ENCODE assay signal across 16 cellular contexts in the genomic region with DNA sequence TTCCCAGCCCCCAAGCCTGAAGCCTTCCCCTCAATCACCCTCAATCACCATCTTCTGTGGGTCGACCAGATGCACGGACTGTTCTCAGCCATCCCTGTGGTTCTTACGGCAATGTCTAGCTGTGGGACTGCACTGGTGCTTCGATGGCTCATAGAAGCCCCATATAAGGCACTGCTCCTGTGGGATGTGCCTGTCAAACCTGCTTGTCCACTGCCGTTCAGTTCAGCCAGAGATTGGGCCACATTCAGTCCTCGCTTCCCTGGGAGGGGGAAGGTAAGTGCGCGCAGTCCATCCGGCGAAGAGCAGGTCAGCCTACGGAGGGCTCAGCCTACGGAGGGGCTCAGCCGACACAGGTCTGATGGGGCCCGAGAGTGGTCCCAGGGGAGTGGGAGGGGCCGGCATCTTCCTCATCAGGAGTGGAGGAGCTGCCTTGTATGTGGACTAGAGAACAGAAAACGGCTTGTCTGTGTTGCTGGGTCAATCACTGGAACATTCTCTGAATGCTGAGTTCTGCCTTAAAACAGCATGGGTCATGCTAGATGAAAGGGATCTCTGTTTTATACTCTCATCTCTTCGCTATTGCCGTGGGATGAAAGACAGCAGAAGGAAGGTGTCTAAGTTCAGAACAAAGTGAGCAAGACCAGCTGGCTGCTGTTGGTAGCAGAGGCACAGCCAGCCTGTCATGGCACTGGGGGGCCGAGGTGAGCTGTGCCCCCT. TPM values are rescaled to one million over a fixed set of nuclear protein-coding genes. Genes with fewer than 3 reads are reported as not detected.
DNase-seq lines count a peak whose midpoint lies in the region; ATAC-seq and TF ChIP-seq lines count a peak whose summit lies in the region.
"Had no signal": no experiment of that assay in that cellular context is flagged by ENCODE, and none has a peak within 500 bp of the region (broad histone marks: within the 10 kb centered on the region; RNA-seq: fewer than 3 reads in every experiment).

TSS of gene CARD14 (plus strand) at position 247 of the 717 bp plus-strand sequence. CDS start 11,409 bp downstream, outside the sequence.

- ATAC-seq in GM19023 (IDR thresholded peaks at IDR 0.05; ENCODE audit: unreplicated experiment), result no peak
- ATAC-seq: activated naive CD8-positive, alpha-beta T cell treated with anti-CD3 and anti-CD28 coated beads, Interleukin-2, amount 50 U/mL, for 24 hours had no signal

- no peak within 1 kb of the TSS for H3K4me3 Mint-ChIP-seq in neural progenitor cell
- H3K4me3 Mint-ChIP-seq: activated naive CD8-positive, alpha-beta T cell treated with anti-CD3 and anti-CD28 coated beads, Interleukin-2, amount 50 U/mL, for 24 hours; memory B cell had no signal

- H3K4me3 ChIP-seq in esophagus squamous epithelium, result peak within 1 kb of the TSS; percentile 35 to 60 (median 45)
- no peak within 1 kb of the TSS for H3K4me3 ChIP-seq in neural progenitor cell

- H3K36me3 ChIP-seq in esophagus squamous epithelium (peaks cover 0 to 5% (median 0%) of the 10 kb centered on the region in 3 donors), neural progenitor cell (no peaks in the 10 kb centered on the region)

- no peaks in the 10 kb centered on the region for H3K9me3 Mint-ChIP-seq in neural progenitor cell
- H3K9me3 Mint-ChIP-seq: activated naive CD8-positive, alpha-beta T cell treated with anti-CD3 and anti-CD28 coated beads, Interleukin-2, amount 50 U/mL, for 24 hours had no signal

- H3K9me3 ChIP-seq in esophagus squamous epithelium (no peaks in the 10 kb centered on the region), neural progenitor cell (ENCODE audit: low read depth) (no peaks in the 10 kb centered on the region)

- WGBS in esophagus squamous epithelium, 2 donors, result 33 to 40% methylated on average over 6 to 8 of the region's 19 CpGs

- no peaks in the 10 kb centered on the region for H4K20me1 ChIP-seq in neural progenitor cell (ENCODE audit: low read depth)

- H3K4me1 ChIP-seq in esophagus squamous epithelium (peaks cover 0 to 33% (median 0%) of the 10 kb centered on the region in 3 donors), neural progenitor cell (no peaks in the 10 kb centered on the region)

- peaks cover 6% of the 10 kb centered on the region for H3K27me3 Mint-ChIP-seq in neural progenitor cell (ENCODE audit: insufficient read depth, low read depth)

- peak; percentile 93 for DNase-seq in COLO829 (ENCODE audit: low spot score)
- peak; percentile 44 to 68 for DNase-seq in NCI-H526 (lab: John Stamatoyannopoulos, UW)
- DNase-seq in esophagus squamous epithelium (lab: John Stamatoyannopoulos, UW), result no peak
- DNase-seq in neural progenitor cell (ENCODE audit: low spot score), result no peak
- DNase-seq in activated CD8-positive, alpha-beta memory T cell treated with anti-CD3 and anti-CD28 coated beads, Interleukin-2, amount 50 U/mL, for 48 hours, result no peak
- DNase-seq in activated naive CD4-positive, alpha-beta T cell treated with anti-CD3 and anti-CD28 coated beads, Interleukin-2, amount 50 U/mL, for 16 hours, result no peak
- no peak for DNase-seq in GF-D8 (lab: John Stamatoyannopoulos, UW)
- DNase-seq: activated CD4-positive, CD25-positive, alpha-beta regulatory T cell treated with anti-CD3 and anti-CD28 coated beads, Interleukin-2, amount 50 U/mL, for 72 hours; activated CD8-positive, alpha-beta memory T cell treated with anti-CD3 and anti-CD28 coated beads, Interleukin-2, amount 50 U/mL, for 4 hours; activated naive CD8-positive, alpha-beta T cell treated with anti-CD3 and anti-CD28 coated beads, Interleukin-2, amount 50 U/mL, for 24 hours; hypothalamus; T-helper 1 cell had no signal

- H3K27me3 ChIP-seq in esophagus squamous epithelium (no peaks in the 10 kb centered on the region), neural progenitor cell (no peaks in the 10 kb centered on the region)

- peak within 1 kb of the TSS; percentile 21 to 74 (median 62) for H3K27ac ChIP-seq in esophagus squamous epithelium
- H3K27ac ChIP-seq in neural progenitor cell, result no peak within 1 kb of the TSS

- intact Hi-C loops in esophagus squamous epithelium (cut with DNase I), result no loop called here

- H3K36me3 Mint-ChIP-seq in neural progenitor cell, result no peaks in the 10 kb centered on the region
- H3K36me3 Mint-ChIP-seq: memory B cell had no signal

- H3F3A ChIP-seq in neural progenitor cell (ENCODE audit: low read depth), result no peaks in the 10 kb centered on the region

- TF ChIP-seq CTCF in esophagus squamous epithelium (IDR thresholded peaks at IDR 0.05) (no peak), neural progenitor cell (IDR thresholded peaks at IDR 0.05) (no peak)

- H3K4me2 ChIP-seq in neural progenitor cell, result no peak within 1 kb of the TSS

- H3K9ac ChIP-seq in neural progenitor cell, result no peak within 1 kb of the TSS

- H3K79me2 ChIP-seq in neural progenitor cell (ENCODE audit: low read depth), result no peaks in the 10 kb centered on the region

- H2AFZ ChIP-seq in neural progenitor cell (replicated peaks), result no peak within 1 kb of the TSS

- TF ChIP-seq POLR2A in esophagus squamous epithelium (IDR thresholded peaks at IDR 0.05), result peak in 2 of 4 donors; percentile 44 to 59

- H3K27ac Mint-ChIP-seq in neural progenitor cell, result peak within 1 kb of the TSS; percentile 50
- H3K27ac Mint-ChIP-seq: activated naive CD8-positive, alpha-beta T cell treated with anti-CD3 and anti-CD28 coated beads, Interleukin-2, amount 50 U/mL, for 24 hours; memory B cell had no signal

- H3K4me1 Mint-ChIP-seq in neural progenitor cell, result peaks cover 5% of the 10 kb centered on the region
- H3K4me1 Mint-ChIP-seq: activated naive CD8-positive, alpha-beta T cell treated with anti-CD3 and anti-CD28 coated beads, Interleukin-2, amount 50 U/mL, for 24 hours; memory B cell had no signal

RNA-seq across cellular contexts. Expression of gene CARD14, which starts in this region (rescaled TPM):
- total RNA-seq in esophagus squamous epithelium (10 to 100 TPM; 13.0 to 54.3 (median 27.6) TPM), neural progenitor cell (ENCODE audit: low replicate concordance) (0.56 and 0.60 TPM in 2 replicates)
- total RNA-seq: endothelial cell of umbilical vein, OCI-LY7 had no signal

Comparison
In these comparisons a context has a peak if more than half of its experiments do, and no peak if none do; other contexts are left out.
1. DNase-seq: peak in COLO829 (single experiment) and NCI-H526 (2 of 2); none in esophagus squamous epithelium (single experiment), neural progenitor cell (single experiment), activated CD8-positive, alpha-beta memory T cell treated with anti-CD3 and anti-CD28 coated beads, Interleukin-2, amount 50 U/mL, for 48 hours (single experiment), activated naive CD4-positive, alpha-beta T cell treated with anti-CD3 and anti-CD28 coated beads, Interleukin-2, amount 50 U/mL, for 16 hours (single experiment) and GF-D8 (single experiment).